In genomic region chr11:15675683-15676082, GRCh38 we compare ENCODE assay signal across 24 cellular contexts.
"Had no signal": no experiment of that assay in that cellular context is flagged by ENCODE, and none has a peak within 500 bp of the region (broad histone marks: within the 10 kb centered on the region; RNA-seq: fewer than 3 reads in every experiment).

No MANE protein-coding gene starts in this region.

- FAIRE-seq: endometrium, frontal cortex, small intestine had no signal

- H3K4me3 ChIP-seq: left ventricle myocardium inferior, lung, ovary, psoas muscle, suprapubic skin, transverse colon, upper lobe of right lung, uterus had no signal

- DNase-seq: cortex of kidney; effector memory CD8-positive, alpha-beta T cell; erythroblast; head of caudate nucleus; left cardiac atrium; left ventricle myocardium inferior; natural killer cell; occipital lobe; ovary; posterior cingulate gyrus; psoas muscle; small intestine; stimulated activated CD4-positive, alpha-beta T cell treated with anti-CD3 and anti-CD28 coated beads, Interleukin-15, amount 100 ng/mL, for 24 hours; stimulated activated CD4-positive, alpha-beta T cell treated with anti-CD3 and anti-CD28 coated beads, Interleukin-2, amount 100 ng/mL, for 48 hours; stimulated activated naive CD4-positive, alpha-beta T cell; stimulated activated naive CD8-positive, alpha-beta T cell treated with anti-CD3 and anti-CD28 coated beads, Interleukin-15, amount 100 ng/mL, for 72 hours; transverse colon; upper lobe of right lung; uterus had no signal

- ATAC-seq: effector memory CD8-positive, alpha-beta T cell; left cardiac atrium; natural killer cell; psoas muscle; right cardiac atrium; stimulated activated naive CD8-positive, alpha-beta T cell treated with anti-CD3 and anti-CD28 coated beads, Interleukin-15, amount 100 ng/mL, for 72 hours; upper lobe of right lung had no signal
